Comparison of ENCODE assay signal across 11 cellular contexts in genomic region chr1:237042892-237043576, GRCh38. TPM values are rescaled to one million over a fixed set of nuclear protein-coding genes. Genes with fewer than 3 reads are reported as not detected.
A peak's percentile ranks its signal among the peaks of the same experiment; 100 is the strongest.
DNase-seq lines count a peak whose midpoint lies in the region; ATAC-seq and TF ChIP-seq lines count a peak whose summit lies in the region.
"Had no signal": no experiment of that assay in that cellular context is flagged by ENCODE, and none has a peak within 500 bp of the region (broad histone marks: within the 10 kb centered on the region; RNA-seq: fewer than 3 reads in every experiment).

No MANE protein-coding gene starts in this region.

- peak overlapping the region; percentile 24 to 34 for H3K27ac ChIP-seq in esophagus (ENCODE audit: low read depth in 2 of 2, low read length in 1 of 2)
- H3K27ac ChIP-seq in PC-3 (ENCODE audit: low read length) = no peak overlapping the region
- H3K27ac ChIP-seq: SJCRH30 had no signal

- BruUV-seq in PC-3 (replicated peaks; lab: Mats Ljungman, UMichigan) = no TSS peak

- H3K4me2 ChIP-seq in PC-3 (ENCODE audit: low read length) = no peak overlapping the region

- H4K20me1 ChIP-seq in PC-3 (ENCODE audit: low read length) = no peaks in the 10 kb centered on the region

- intact Hi-C loops in PC-3 (cut with micrococcal nuclease) = no loop called here

- H2AFZ ChIP-seq in neuron (ENCODE audit: low read depth, low read length) = peak overlapping the region; percentile 56
- no peak overlapping the region for H2AFZ ChIP-seq in PC-3 (ENCODE audit: low read length)

- H3K79me2 ChIP-seq in PC-3 (ENCODE audit: low read length) = no peaks in the 10 kb centered on the region

- H3K27ac Mint-ChIP-seq in stimulated activated naive CD8-positive, alpha-beta T cell treated with anti-CD3 and anti-CD28 coated beads, Interleukin-15, Interleukin-2, amounts not matched to agents 100 ng/mL and 50 ng/mL, for 24 hours = no peak overlapping the region

- ATAC-seq in stimulated activated naive CD8-positive, alpha-beta T cell treated with anti-CD3 and anti-CD28 coated beads, Interleukin-15, Interleukin-2, amounts not matched to agents 100 U/mL and 50 U/mL, for 24 hours = no peak
- ATAC-seq in PC-3 (no peak), GM18870 (IDR thresholded peaks at IDR 0.05; ENCODE audit: unreplicated experiment) (no peak)

- H3K36me3 Mint-ChIP-seq in stimulated activated naive CD8-positive, alpha-beta T cell treated with anti-CD3 and anti-CD28 coated beads, Interleukin-15, Interleukin-2, amounts not matched to agents 100 ng/mL and 50 ng/mL, for 24 hours (ENCODE audit: low read depth) = no peaks in the 10 kb centered on the region

- WGBS in esophagus, 2 donors = 3 to 5% methylated on average over 50 to 55 of the region's 55 CpGs

- peak overlapping the region; percentile 1 for H3K4me3 Mint-ChIP-seq in stimulated activated naive CD8-positive, alpha-beta T cell treated with anti-CD3 and anti-CD28 coated beads, Interleukin-15, Interleukin-2, amounts not matched to agents 100 ng/mL and 50 ng/mL, for 24 hours

- CTCF ChIA-PET in PC-3 (lab: Charles Lee) = no interaction called here

- peaks cover 0 to 10% of the 10 kb centered on the region in 2 donors for H3K27me3 ChIP-seq in esophagus (ENCODE audit: control insufficient read depth in 1 of 2, insufficient read depth in 2 of 2, low read length in 2 of 2)
- peaks cover 49% of the 10 kb centered on the region for H3K27me3 ChIP-seq in neuron (ENCODE audit: insufficient read depth, low read length)
- peaks cover 24% of the 10 kb centered on the region for H3K27me3 ChIP-seq in PC-3 (ENCODE audit: low read length)
- H3K27me3 ChIP-seq: SJCRH30 had no signal

- H3K4me1 ChIP-seq in esophagus (ENCODE audit: control insufficient read depth in 2 of 2, insufficient read depth in 2 of 2, low read length in 1 of 2) (peaks cover 0 to 10% of the 10 kb centered on the region in 2 donors), neuron (ENCODE audit: insufficient read depth, low read length) (peaks cover 11% of the 10 kb centered on the region), PC-3 (ENCODE audit: insufficient read depth, low read length) (no peaks in the 10 kb centered on the region)
- H3K4me1 ChIP-seq: SJCRH30 had no signal

- no peak overlapping the region for H3K9ac ChIP-seq in PC-3 (ENCODE audit: low read length)

- peak overlapping the region; percentile 42 to 53 for H3K4me3 ChIP-seq in esophagus (ENCODE audit: low read depth in 1 of 2, low read length in 2 of 2)
- H3K4me3 ChIP-seq in neuron (ENCODE audit: low read length) = peak overlapping the region; percentile 43
- no peak overlapping the region for H3K4me3 ChIP-seq in PC-3 (ENCODE audit: low read length)
- H3K4me3 ChIP-seq: SJCRH30 had no signal

- H3K9me3 ChIP-seq in esophagus (ENCODE audit: control insufficient read depth in 2 of 2, insufficient read depth in 1 of 2, low read depth in 1 of 2, low read length in 1 of 2) (no peaks in the 10 kb centered on the region), neuron (ENCODE audit: low read length) (no peaks in the 10 kb centered on the region), PC-3 (ENCODE audit: low read length) (no peaks in the 10 kb centered on the region)
- H3K9me3 ChIP-seq: SJCRH30 had no signal

- TF ChIP-seq CTCF in PC-3 (conservative IDR thresholded peaks at IDR 0.05; ENCODE audit: low read depth, low read length) = no peak

- POLR2A ChIA-PET in PC-3 (lab: Charles Lee; ENCODE audit: unreplicated experiment) = no interaction called here

- H3K9me2 ChIP-seq in PC-3 (replicated peaks; ENCODE audit: low read length) = no peaks in the 10 kb centered on the region

- peaks cover 13% of the 10 kb centered on the region for H3K4me1 Mint-ChIP-seq in stimulated activated naive CD8-positive, alpha-beta T cell treated with anti-CD3 and anti-CD28 coated beads, Interleukin-15, Interleukin-2, amounts not matched to agents 100 ng/mL and 50 ng/mL, for 24 hours (ENCODE audit: low read depth)

- H3F3A ChIP-seq in PC-3 (ENCODE audit: low read length, unreplicated experiment) = no peaks in the 10 kb centered on the region

- DNase-seq in stimulated activated naive CD8-positive, alpha-beta T cell treated with anti-CD3 and anti-CD28 coated beads, Interleukin-15, Interleukin-2, amounts not matched to agents 100 U/mL and 50 U/mL, for 24 hours = no peak
- DNase-seq in hepatic stellate cell (ENCODE audit: low spot score) = no peak
- no peak for DNase-seq in PC-3
- DNase-seq in epidermal melanocyte (ENCODE audit: insufficient read length, low spot score) = no peak
- DNase-seq: SJCRH30 had no signal

- H3K9me3 Mint-ChIP-seq in stimulated activated naive CD8-positive, alpha-beta T cell treated with anti-CD3 and anti-CD28 coated beads, Interleukin-15, Interleukin-2, amounts not matched to agents 100 ng/mL and 50 ng/mL, for 24 hours = no peaks in the 10 kb centered on the region

- H3K36me3 ChIP-seq in esophagus (ENCODE audit: control insufficient read depth in 2 of 2, insufficient read depth in 2 of 2, low read length in 1 of 2) (no peaks in the 10 kb centered on the region), neuron (ENCODE audit: insufficient read depth, low read length) (no peaks in the 10 kb centered on the region), PC-3 (ENCODE audit: low read depth, low read length) (no peaks in the 10 kb centered on the region)
- H3K36me3 ChIP-seq: SJCRH30 had no signal

- peaks cover 53% of the 10 kb centered on the region for H3K27me3 Mint-ChIP-seq in stimulated activated naive CD8-positive, alpha-beta T cell treated with anti-CD3 and anti-CD28 coated beads, Interleukin-15, Interleukin-2, amounts not matched to agents 100 ng/mL and 50 ng/mL, for 24 hours

RNA-seq across cellular contexts. Expression of gene RYR2, which starts 1.1 kb away (rescaled TPM):
- 1 to 10 TPM in 1 of 2 donors, under 1 TPM in 1; 0.35 to 1.2 TPM for polyA plus RNA-seq in esophagus
- total RNA-seq in PC-3 (2014; rRNA removed) = not detected in 2 replicates

RNA-seq across cellular contexts. Expression of gene MT1HL1, which starts 38.8 kb away (rescaled TPM):
- not detected for polyA plus RNA-seq in esophagus
- total RNA-seq in PC-3 (2014; rRNA removed) = not detected in 2 replicates
- total RNA-seq: myocyte, SJCRH30, subcutaneous adipose tissue had no signal
